ENCODE assay signal across 8 cellular contexts in genomic region chr9:78365979-78366697, GRCh38.
DNase-seq lines count a peak whose midpoint lies in the region; ATAC-seq and TF ChIP-seq lines count a peak whose summit lies in the region.

No MANE protein-coding gene starts in this region.

- no peak overlapping the region for H2AFZ ChIP-seq in PC-3 (ENCODE audit: low read length)

- no peak overlapping the region for H3K9ac ChIP-seq in PC-3 (ENCODE audit: low read length)

- H4K20me1 ChIP-seq in PC-3 (ENCODE audit: low read length) = no peaks in the 10 kb centered on the region

- no peaks in the 10 kb centered on the region for H3K79me2 ChIP-seq in PC-3 (ENCODE audit: low read length)

- ATAC-seq in heart left ventricle (no peak), PC-3 (no peak; the same call in 1 of the 2 replicates), GM21390 (IDR thresholded peaks at IDR 0.05; ENCODE audit: unreplicated experiment) (no peak), HG03457 (IDR thresholded peaks at IDR 0.05; ENCODE audit: unreplicated experiment) (no peak)

- BruUV-seq in PC-3 (replicated peaks; lab: Mats Ljungman, UMichigan) = no TSS peak

- no peaks in the 10 kb centered on the region for H3K4me1 ChIP-seq in heart left ventricle
- peaks cover 9% of the 10 kb centered on the region for H3K4me1 ChIP-seq in PC-3 (ENCODE audit: insufficient read depth, low read length)

- no peak for TF ChIP-seq POLR2A in heart left ventricle (IDR thresholded peaks at IDR 0.05)

- no peaks in the 10 kb centered on the region for H3K36me3 Mint-ChIP-seq in type B pancreatic cell

- H3K27me3 Mint-ChIP-seq in type B pancreatic cell = peaks cover 4% of the 10 kb centered on the region

- CTCF ChIA-PET in PC-3 (lab: Charles Lee) = interaction anchor here (0.7 to 1.0 kb wide), 3 partner anchors 70 to 93 kb away, joined by 3 to 4 read pairs (median 3); partner anchors contain the start of gene PSAT1

- intact Hi-C loops in heart left ventricle (cut with DNase I) (loop anchor here in 3 of 10 donors (5.0 to 10.0 kb wide), 2 partner anchors 101 to 104 kb away; no protein-coding TSS in a partner anchor), cardiac septum (cut with DNase I) (loop anchor here (5.0 kb wide), 1 partner anchor 104 kb away; no protein-coding TSS in a partner anchor), PC-3 (cut with micrococcal nuclease) (no loop called here)

- no peaks in the 10 kb centered on the region for H3K9me3 ChIP-seq in heart left ventricle
- no peaks in the 10 kb centered on the region for H3K9me3 ChIP-seq in PC-3 (ENCODE audit: low read length)

- WGBS in heart left ventricle, 4 donors = 51 to 64% (median 60%) methylated on average over 4 of the region's 4 CpGs

- H3K36me3 ChIP-seq in heart left ventricle (no peaks in the 10 kb centered on the region), PC-3 (ENCODE audit: low read depth, low read length) (no peaks in the 10 kb centered on the region), H7 (replicated peaks; ENCODE audit: control insufficient read depth, insufficient read depth, low read length) (no peaks in the 10 kb centered on the region)

- no peaks in the 10 kb centered on the region for H3F3A ChIP-seq in PC-3 (ENCODE audit: low read length, unreplicated experiment)

- no peak overlapping the region for H3K4me3 ChIP-seq in heart left ventricle
- H3K4me3 ChIP-seq in PC-3 (ENCODE audit: low read length) = no peak overlapping the region
- H3K4me3 ChIP-seq in fibroblast of pulmonary artery (replicated peaks; ENCODE audit: low read depth, low read length) = no peak overlapping the region
- H3K4me3 ChIP-seq in H7 (ENCODE audit: insufficient read depth, low read depth, low read length) = no peak overlapping the region

- DNase-seq in heart left ventricle (no peak), cardiac septum (ENCODE audit: low spot score) (no peak), PC-3 (peak; percentile 52), fibroblast of pulmonary artery (ENCODE audit: low read depth) (peak; percentile 40), type B pancreatic cell (ENCODE audit: extremely low spot score, unreplicated experiment) (no peak), H7 (no peak)

- POLR2A ChIA-PET in PC-3 (lab: Charles Lee; ENCODE audit: unreplicated experiment) = no interaction called here

- no peaks in the 10 kb centered on the region for H3K9me2 ChIP-seq in PC-3 (replicated peaks; ENCODE audit: low read length)

- H3K27me3 ChIP-seq in heart left ventricle (peaks cover 0 to 22% (median 0%) of the 10 kb centered on the region in 9 donors), PC-3 (ENCODE audit: low read length) (no peaks in the 10 kb centered on the region), H7 (ENCODE audit: control insufficient read depth, insufficient read depth, low read length) (no peaks in the 10 kb centered on the region)

- H3K27ac Mint-ChIP-seq in type B pancreatic cell = no peak overlapping the region

- no peaks in the 10 kb centered on the region for H3K9me3 Mint-ChIP-seq in type B pancreatic cell

- H3K27ac ChIP-seq in heart left ventricle = no peak overlapping the region
- no peak overlapping the region for H3K27ac ChIP-seq in PC-3 (ENCODE audit: low read length)

- H3K4me1 Mint-ChIP-seq in type B pancreatic cell (ENCODE audit: unreplicated experiment) = peaks cover 21% of the 10 kb centered on the region

- H3K4me3 Mint-ChIP-seq in type B pancreatic cell = no peak overlapping the region

- peak in 9 of 12 donors; percentile 7 to 56 (median 33) for TF ChIP-seq CTCF in heart left ventricle (IDR thresholded peaks at IDR 0.05)
- peak; percentile 63 for TF ChIP-seq CTCF in PC-3 (conservative IDR thresholded peaks at IDR 0.05; ENCODE audit: low read depth, low read length)
- TF ChIP-seq CTCF in fibroblast of pulmonary artery (IDR thresholded peaks at IDR 0.05; ENCODE audit: low read length, missing control alignments) = peak; percentile 69
- TF ChIP-seq CTCF in type B pancreatic cell (conservative IDR thresholded peaks at IDR 0.05) = peak; percentile 80

- H3K4me2 ChIP-seq in PC-3 (ENCODE audit: low read length) = peak overlapping the region; percentile 67

Comparison
In these comparisons a context has a peak if more than half of its experiments do, and no peak if none do; other contexts are left out.
1. DNase-seq: peak in PC-3 (single experiment) and fibroblast of pulmonary artery (single experiment); none in heart left ventricle (0 of 5), cardiac septum (single experiment), type B pancreatic cell (single experiment) and H7 (single experiment).
2. Peak in every context shown above with its lines, with median percentiles within 50 percentile points of each other: CTCF ChIP-seq.